In the genomic region with DNA sequence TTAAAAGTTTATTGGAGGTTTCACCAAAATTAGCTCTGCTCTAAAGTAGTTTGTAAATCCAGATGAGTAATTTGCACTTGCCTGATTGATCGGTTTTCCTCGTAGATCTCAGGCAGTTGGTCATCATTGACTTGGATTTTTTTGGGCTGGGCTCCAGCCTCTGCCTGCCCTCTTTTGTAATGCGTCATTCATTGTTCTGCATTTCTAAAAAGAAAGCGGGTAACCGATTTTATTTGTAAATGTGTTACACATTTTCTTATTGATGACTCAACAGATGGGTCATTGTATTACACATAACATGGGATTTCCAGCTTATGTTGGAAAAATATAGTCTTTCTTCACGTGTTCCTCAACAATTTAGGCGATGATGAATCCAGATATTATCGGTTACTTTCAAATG, we compare ENCODE assay signal across 9 cellular contexts. TPM values are rescaled to one million over a fixed set of nuclear protein-coding genes. Genes with fewer than 3 reads are reported as not detected.
A peak's percentile ranks its signal among the peaks of the same experiment; 100 is the strongest.
DNase-seq lines count a peak whose midpoint lies in the region; FAIRE-seq and TF ChIP-seq lines count a peak whose summit lies in the region.
"Had no signal": no experiment of that assay in that cellular context is flagged by ENCODE, and none has a peak within 500 bp of the region (broad histone marks: within the 10 kb centered on the region; RNA-seq: fewer than 3 reads in every experiment).

No MANE protein-coding gene starts in this region.

- DNase-seq in activated naive CD4-positive, alpha-beta T cell treated with anti-CD3 and anti-CD28 coated beads, Interleukin-2, amount 50 U/mL, for 16 hours, result no peak
- DNase-seq in adipocyte (ENCODE audit: low read depth) (peak; percentile 88), hepatocyte (ENCODE audit: low spot score) (no peak), suprapubic skin (ENCODE audit: low spot score in 2 of 2) (no peak), cerebellar nuclear complex (lab: John Stamatoyannopoulos, UW) (no peak), SKM-1 (lab: John Stamatoyannopoulos, UW; ENCODE audit: unreplicated experiment) (no peak), kidney (no peak)
- DNase-seq: NCI-H1417 treated with DMSO at 0.1 percent for 48 hours had no signal

- H3K36me3 Mint-ChIP-seq in activated naive CD4-positive, alpha-beta T cell treated with anti-CD3 and anti-CD28 coated beads, Interleukin-2, amount 50 U/mL, for 24 hours, result peaks cover 29% of the 10 kb centered on the region

- H3K9me3 Mint-ChIP-seq in activated naive CD4-positive, alpha-beta T cell treated with anti-CD3 and anti-CD28 coated beads, Interleukin-2, amount 50 U/mL, for 24 hours, result no peaks in the 10 kb centered on the region

- intact Hi-C loops in kidney (cut with DNase I), result no loop called here

- TF ChIP-seq CTCF in hepatocyte (IDR thresholded peaks at IDR 0.05; ENCODE audit: poor library complexity) (no peak), suprapubic skin (IDR thresholded peaks at IDR 0.05) (no peak), kidney (IDR thresholded peaks at IDR 0.05; ENCODE audit: borderline replicate concordance, extremely low read depth, insufficient read depth) (no peak)

- H4K20me1 ChIP-seq in hepatocyte (ENCODE audit: insufficient read depth, poor library complexity, severe bottlenecking), result peaks cover 53% of the 10 kb centered on the region

- H3K36me3 ChIP-seq in adipocyte (ENCODE audit: control insufficient read depth, insufficient read depth, low read length, severe bottlenecking) (peaks cover 42% of the 10 kb centered on the region), hepatocyte (replicated peaks; ENCODE audit: insufficient read depth, low read depth) (peaks cover 11% of the 10 kb centered on the region), suprapubic skin (peaks cover 47% of the 10 kb centered on the region), kidney (ENCODE audit: control insufficient read depth in 1 of 2, insufficient read depth in 2 of 2, low read length in 2 of 2) (peaks cover 28 to 36% of the 10 kb centered on the region in 2 donors)

- no peak overlapping the region for H3K4me3 ChIP-seq in adipocyte (ENCODE audit: low read length)
- no peak overlapping the region for H3K4me3 ChIP-seq in hepatocyte
- peak overlapping the region; percentile 82 for H3K4me3 ChIP-seq in suprapubic skin
- H3K4me3 ChIP-seq in kidney (ENCODE audit: low read length in 2 of 2), result peak overlapping the region in 1 of 2 donors; percentile 3

- H3K27ac Mint-ChIP-seq in activated naive CD4-positive, alpha-beta T cell treated with anti-CD3 and anti-CD28 coated beads, Interleukin-2, amount 50 U/mL, for 24 hours, result peak overlapping the region; percentile 59

- no peak for TF ChIP-seq POLR2A in suprapubic skin (IDR thresholded peaks at IDR 0.05)

- H3K27me3 Mint-ChIP-seq in activated naive CD4-positive, alpha-beta T cell treated with anti-CD3 and anti-CD28 coated beads, Interleukin-2, amount 50 U/mL, for 24 hours, result no peaks in the 10 kb centered on the region

- WGBS in hepatocyte (ENCODE audit: low lambda C conversion rate, missing lambda C conversion rate), result 66% methylated on average over 8 of the region's 8 CpGs
- 34% methylated on average over 8 of the region's 8 CpGs for WGBS in suprapubic skin

- no peak for TF ChIP-seq EP300 in suprapubic skin (IDR thresholded peaks at IDR 0.05)

- no peak for FAIRE-seq in kidney (lab: Jason Lieb, UNC)

- no peak overlapping the region for H2AFZ ChIP-seq in hepatocyte

- H3K9me3 ChIP-seq in adipocyte (ENCODE audit: control insufficient read depth, low read length) (no peaks in the 10 kb centered on the region), hepatocyte (ENCODE audit: low read depth) (no peaks in the 10 kb centered on the region), suprapubic skin (no peaks in the 10 kb centered on the region), kidney (ENCODE audit: control insufficient read depth in 1 of 2, low read length in 2 of 2) (no peaks in the 10 kb centered on the region)

- H3K9ac ChIP-seq in adipocyte (ENCODE audit: low read length) (no peak overlapping the region), kidney (ENCODE audit: low read length in 2 of 2) (no peak overlapping the region)

- no peak overlapping the region for H3K4me3 Mint-ChIP-seq in activated naive CD4-positive, alpha-beta T cell treated with anti-CD3 and anti-CD28 coated beads, Interleukin-2, amount 50 U/mL, for 24 hours

- H3K4me1 ChIP-seq in adipocyte (ENCODE audit: control insufficient read depth, insufficient read depth, low read length), result peaks cover 18% of the 10 kb centered on the region
- peaks cover 25% of the 10 kb centered on the region for H3K4me1 ChIP-seq in hepatocyte (ENCODE audit: insufficient read depth)
- peaks cover 42% of the 10 kb centered on the region for H3K4me1 ChIP-seq in suprapubic skin
- peaks cover 0 to 11% of the 10 kb centered on the region in 2 donors for H3K4me1 ChIP-seq in kidney (ENCODE audit: control insufficient read depth in 1 of 2, insufficient read depth in 1 of 2, low read depth in 1 of 2, low read length in 2 of 2)

- H3K79me2 ChIP-seq in hepatocyte, result peaks cover 85% of the 10 kb centered on the region

- peak overlapping the region; percentile 72 for H3K4me2 ChIP-seq in hepatocyte

- H3K4me1 Mint-ChIP-seq in activated naive CD4-positive, alpha-beta T cell treated with anti-CD3 and anti-CD28 coated beads, Interleukin-2, amount 50 U/mL, for 24 hours, result peaks cover 37% of the 10 kb centered on the region

- no peaks in the 10 kb centered on the region for H3K27me3 ChIP-seq in adipocyte (replicated peaks; ENCODE audit: control insufficient read depth, insufficient read depth, low read length)
- no peaks in the 10 kb centered on the region for H3K27me3 ChIP-seq in hepatocyte
- no peaks in the 10 kb centered on the region for H3K27me3 ChIP-seq in suprapubic skin

- no peaks in the 10 kb centered on the region for H3K9me2 ChIP-seq in hepatocyte (replicated peaks; ENCODE audit: insufficient read depth)

- H3K27ac ChIP-seq in hepatocyte (peak overlapping the region; percentile 36), suprapubic skin (no peak overlapping the region), kidney (ENCODE audit: low read depth in 2 of 2, low read length in 2 of 2) (peak overlapping the region in 1 of 2 donors; percentile 63)

RNA-seq across cellular contexts. Expression of a gene that starts 5.5 kb away (rescaled TPM):
- total RNA-seq in hepatocyte, result 91.9 and 95.1 TPM in 2 replicates
- 104 and 106 TPM in 2 replicates for polyA plus RNA-seq in hepatocyte
- total RNA-seq in suprapubic skin, result 100 to 1,000 TPM; 198 to 510 (median 416) TPM
- total RNA-seq in kidney, result 178 TPM
- 43.1 TPM for polyA plus RNA-seq in kidney (ENCODE audit: insufficient read depth, low read depth, low replicate concordance)
